In genomic region chr7:157136372-157136771, GRCh38 we compare ENCODE assay signal across 10 cellular contexts. TPM values are rescaled to one million over a fixed set of nuclear protein-coding genes. Genes with fewer than 3 reads are reported as not detected.
DNase-seq lines count a peak whose midpoint lies in the region; ATAC-seq and TF ChIP-seq lines count a peak whose summit lies in the region.
"Had no signal": no experiment of that assay in that cellular context is flagged by ENCODE, and none has a peak within 500 bp of the region (broad histone marks: within the 10 kb centered on the region; RNA-seq: fewer than 3 reads in every experiment).

No MANE protein-coding gene starts in this region.

- no peaks in the 10 kb centered on the region for H3K27me3 ChIP-seq in aorta (ENCODE audit: control insufficient read depth in 1 of 2, insufficient read depth in 2 of 2, low read length in 1 of 2)

- peaks cover 13% of the 10 kb centered on the region for H3K27me3 Mint-ChIP-seq in nephron (ENCODE audit: low read depth)

- peak overlapping the region; percentile 60 to 79 (median 66) for H3K4me3 Mint-ChIP-seq in nephron

- H3K27ac ChIP-seq in aorta (ENCODE audit: low read depth in 1 of 2, low read length in 2 of 2): no peak overlapping the region

- H3K36me3 ChIP-seq in aorta (ENCODE audit: control insufficient read depth in 1 of 2, insufficient read depth in 2 of 2, low read length in 1 of 2): peaks cover 0 to 4% of the 10 kb centered on the region in 2 donors

- WGBS in aorta, 2 donors: 7 to 9% methylated on average over 4 of the region's 4 CpGs

- H3K36me3 Mint-ChIP-seq in nephron (ENCODE audit: low read depth): peaks cover 7% of the 10 kb centered on the region

- H3K4me1 Mint-ChIP-seq in nephron: peaks cover 19% of the 10 kb centered on the region

- ATAC-seq in HG03097 (IDR thresholded peaks at IDR 0.05; ENCODE audit: low FRiP score, unreplicated experiment): no peak
- ATAC-seq in aorta (ENCODE audit: low FRiP score): no peak

- peak overlapping the region; percentile 52 to 88 (median 58) for H3K27ac Mint-ChIP-seq in nephron

- H3K9me3 Mint-ChIP-seq in nephron: no peaks in the 10 kb centered on the region

- no peak overlapping the region for H3K4me3 ChIP-seq in aorta (ENCODE audit: low read length in 2 of 2)
- H3K4me3 ChIP-seq: lung had no signal

- DNase-seq in GDM1 (lab: John Stamatoyannopoulos, UW): peak; percentile 31
- DNase-seq in NCI-H1436 (lab: John Stamatoyannopoulos, UW): peak; percentile 53
- peak; percentile 21 for DNase-seq in astrocyte of the hippocampus (ENCODE audit: low read depth, low spot score)
- DNase-seq in putamen (ENCODE audit: low spot score): no peak
- no peak for DNase-seq in ecto neural progenitor cell (ENCODE audit: low spot score)
- DNase-seq in aorta: no peak
- DNase-seq: NCI-H524 treated with DMSO at 0.1 percent for 48 hours had no signal

- intact Hi-C loops in aorta (cut with DNase I): loop anchor here (5.0 to 10.0 kb wide), 2 partner anchors 192 to 244 kb away; partner anchors contain the start of genes NOM1 (in 2 of the 2) and LMBR1 (in 1 of the 2)

- no peaks in the 10 kb centered on the region for H3K4me1 ChIP-seq in aorta (ENCODE audit: control insufficient read depth in 1 of 2, insufficient read depth in 2 of 2, low read length in 2 of 2)

- TF ChIP-seq CTCF in nephron (IDR thresholded peaks at IDR 0.05; ENCODE audit: unreplicated experiment in 3 of 3): peak in 2 of 3 experiments; percentile 16 to 25

- no peaks in the 10 kb centered on the region for H3K9me3 ChIP-seq in aorta (ENCODE audit: control insufficient read depth, low read length)

RNA-seq across cellular contexts. Expression of gene UBE3C, which starts 2.4 kb away (rescaled TPM):
- total RNA-seq in aorta: 10 to 100 TPM; 61.0 to 73.0 TPM
- 10 to 100 TPM; 15.8 to 19.4 TPM for polyA plus RNA-seq in aorta

Comparison
In these comparisons a context has a peak if more than half of its experiments do, and no peak if none do; other contexts are left out.
1. DNase-seq: peak in GDM1 (single experiment), NCI-H1436 (single experiment) and astrocyte of the hippocampus (single experiment); none in putamen (single experiment), ecto neural progenitor cell (single experiment) and aorta (0 of 2).